9 cellular contexts compared by ENCODE assay signal in genomic region chr11:67698247-67698646, GRCh38. TPM values are rescaled to one million over a fixed set of nuclear protein-coding genes. Genes with fewer than 3 reads are reported as not detected.
A peak's percentile ranks its signal among the peaks of the same experiment; 100 is the strongest.
DNase-seq lines count a peak whose midpoint lies in the region; ATAC-seq, FAIRE-seq and TF ChIP-seq lines count a peak whose summit lies in the region.
"Had no signal": no experiment of that assay in that cellular context is flagged by ENCODE, and none has a peak within 500 bp of the region (broad histone marks: within the 10 kb centered on the region; RNA-seq: fewer than 3 reads in every experiment).

No MANE protein-coding gene starts in this region.

- no peak overlapping the region for H3K27ac ChIP-seq in PC-3 (ENCODE audit: low read length)
- H3K27ac ChIP-seq in smooth muscle cell (ENCODE audit: low read depth), result no peak overlapping the region

- H3K36me3 ChIP-seq in PC-3 (ENCODE audit: low read depth, low read length) (no peaks in the 10 kb centered on the region), smooth muscle cell (ENCODE audit: low read depth) (no peaks in the 10 kb centered on the region)

- H3K9ac ChIP-seq in PC-3 (ENCODE audit: low read length) (no peak overlapping the region), smooth muscle cell (ENCODE audit: low read depth) (no peak overlapping the region)

- H3K4me3 ChIP-seq in PC-3 (ENCODE audit: low read length) (no peak overlapping the region), fibroblast of pulmonary artery (replicated peaks; ENCODE audit: low read depth, low read length) (no peak overlapping the region), smooth muscle cell (no peak overlapping the region)

- H3K27me3 ChIP-seq in PC-3 (ENCODE audit: low read length), result no peaks in the 10 kb centered on the region
- H3K27me3 ChIP-seq in smooth muscle cell (ENCODE audit: low read depth), result no peaks in the 10 kb centered on the region

- no peaks in the 10 kb centered on the region for H3K79me2 ChIP-seq in PC-3 (ENCODE audit: low read length)
- no peaks in the 10 kb centered on the region for H3K79me2 ChIP-seq in smooth muscle cell (ENCODE audit: low read depth)

- H3F3A ChIP-seq in PC-3 (ENCODE audit: low read length, unreplicated experiment), result no peaks in the 10 kb centered on the region
- H3F3A ChIP-seq in smooth muscle cell (ENCODE audit: low read depth), result no peaks in the 10 kb centered on the region

- H3K4me2 ChIP-seq in PC-3 (ENCODE audit: low read length), result no peak overlapping the region
- no peak overlapping the region for H3K4me2 ChIP-seq in smooth muscle cell

- TF ChIP-seq POLR2A in GM12892 (IDR thresholded peaks at IDR 0.05; ENCODE audit: low read depth, low read length), result no peak

- ATAC-seq in PC-3, result no peak
- no peak for ATAC-seq in HG03135 (IDR thresholded peaks at IDR 0.05; ENCODE audit: unreplicated experiment)

- no peak for FAIRE-seq in GM12892 (lab: Jason Lieb, UNC)

- H2AFZ ChIP-seq in PC-3 (ENCODE audit: low read length) (no peak overlapping the region), smooth muscle cell (ENCODE audit: low read depth) (no peak overlapping the region)

- H4K20me1 ChIP-seq in PC-3 (ENCODE audit: low read length), result no peaks in the 10 kb centered on the region
- no peaks in the 10 kb centered on the region for H4K20me1 ChIP-seq in smooth muscle cell (ENCODE audit: low read depth)

- POLR2A ChIA-PET in PC-3 (lab: Charles Lee; ENCODE audit: unreplicated experiment), result interaction anchor here (0.7 kb wide), 1 partner anchor 16 kb away, joined by 12 read pairs; no protein-coding TSS in a partner anchor

- DNase-seq in DMS53 treated with DMSO at 0.1 percent for 48 hours (lab: John Stamatoyannopoulos, UW; ENCODE audit: unreplicated experiment) (peak; percentile 36), GM12892 (ENCODE audit: insufficient read length) (peak; percentile 20), PC-3 (no peak), fibroblast of pulmonary artery (ENCODE audit: low read depth) (no peak), smooth muscle cell (lab: John Stamatoyannopoulos, UW; ENCODE audit: unreplicated experiment) (no peak)
- no peak for DNase-seq in effector CD4-positive, alpha-beta T cell
- DNase-seq: GOT3 had no signal

- TF ChIP-seq CTCF in PC-3 (conservative IDR thresholded peaks at IDR 0.05; ENCODE audit: low read depth, low read length) (peak; percentile 36), fibroblast of pulmonary artery (IDR thresholded peaks at IDR 0.05; ENCODE audit: low read length, missing control alignments) (peak; percentile 11), smooth muscle cell (IDR thresholded peaks at IDR 0.05; ENCODE audit: borderline replicate concordance, insufficient read depth, poor library complexity, severe bottlenecking) (no peak)

- intact Hi-C loops in PC-3 (cut with micrococcal nuclease), result no loop called here

- H3K9me3 ChIP-seq in PC-3 (ENCODE audit: low read length) (no peaks in the 10 kb centered on the region), smooth muscle cell (replicated peaks; ENCODE audit: low read depth) (no peaks in the 10 kb centered on the region)

- 91% methylated on average over 6 of the region's 6 CpGs for WGBS in smooth muscle cell (ENCODE audit: low lambda C conversion rate)

- no TSS peak for BruUV-seq in PC-3 (replicated peaks; lab: Mats Ljungman, UMichigan)

- no peaks in the 10 kb centered on the region for H3K9me2 ChIP-seq in PC-3 (replicated peaks; ENCODE audit: low read length)

- CTCF ChIA-PET in PC-3 (lab: Charles Lee), result no interaction called here

- peaks cover 30% of the 10 kb centered on the region for H3K4me1 ChIP-seq in PC-3 (ENCODE audit: insufficient read depth, low read length)
- no peaks in the 10 kb centered on the region for H3K4me1 ChIP-seq in smooth muscle cell (ENCODE audit: low read depth)

RNA-seq across cellular contexts. Expression of gene ALDH3B2, which starts 23.8 kb away (rescaled TPM):
- polyA plus RNA-seq in GM12892 (2012; ENCODE audit: missing spikeins), result not detected
- total RNA-seq in PC-3 (2014; rRNA removed), result 0.40 TPM in 1 of 2 replicates, not detected in the other
- total RNA-seq in smooth muscle cell, result 2.6 and 5.0 TPM in 2 replicates
- polyA plus RNA-seq in smooth muscle cell, result 0.77 and 3.1 TPM in 2 replicates
- total RNA-seq: fibroblast of lung had no signal
- polyA plus RNA-seq: fibroblast of lung had no signal

RNA-seq across cellular contexts. Expression of gene ACY3, which starts 47.7 kb away (rescaled TPM):
- 5.7 TPM for polyA plus RNA-seq in GM12892 (2012; ENCODE audit: missing spikeins)
- total RNA-seq in PC-3 (2014; rRNA removed) (not detected in 2 replicates), smooth muscle cell (not detected in 2 replicates)
- polyA plus RNA-seq in smooth muscle cell, result not detected in 2 replicates
- total RNA-seq: fibroblast of lung had no signal
- polyA plus RNA-seq: fibroblast of lung had no signal

RNA-seq across cellular contexts. Expression of gene TBX10, which starts 58.7 kb away (rescaled TPM):
- 0.21 TPM for polyA plus RNA-seq in GM12892 (2012; ENCODE audit: missing spikeins)
- total RNA-seq in PC-3 (2014; rRNA removed) (not detected in 2 replicates), smooth muscle cell (not detected in 2 replicates)
- polyA plus RNA-seq in smooth muscle cell, result not detected in 2 replicates
- total RNA-seq: fibroblast of lung had no signal
- polyA plus RNA-seq: fibroblast of lung had no signal

Comparison
In these comparisons a context has a peak if more than half of its experiments do, and no peak if none do; other contexts are left out.
1. DNase-seq: peak in DMS53 treated with DMSO at 0.1 percent for 48 hours (single experiment) and GM12892 (single experiment); none in PC-3 (single experiment), fibroblast of pulmonary artery (single experiment), smooth muscle cell (single experiment) and effector CD4-positive, alpha-beta T cell (single experiment).